19 cellular contexts compared by ENCODE assay signal in the genomic region with DNA sequence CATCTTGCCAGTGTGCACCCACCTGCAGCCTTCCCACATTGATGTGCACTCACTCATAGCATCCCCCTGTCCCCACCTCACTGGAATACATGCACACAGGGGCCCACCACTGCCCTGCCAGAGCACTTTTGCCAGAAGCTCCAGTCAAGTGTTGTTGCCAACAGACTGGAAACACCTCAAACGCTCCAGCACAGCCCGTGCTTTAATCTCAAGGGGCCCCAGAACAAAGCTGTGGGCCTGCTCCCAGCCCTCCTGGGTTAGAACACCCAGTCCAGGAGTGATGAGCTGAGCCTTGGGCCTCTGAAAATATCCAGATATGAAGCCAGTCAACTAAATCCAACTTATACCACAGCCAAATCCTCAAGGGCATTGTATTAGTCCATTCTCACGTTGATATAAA.
A peak's percentile ranks its signal among the peaks of the same experiment; 100 is the strongest.
DNase-seq lines count a peak whose midpoint lies in the region; ATAC-seq and TF ChIP-seq lines count a peak whose summit lies in the region.
"Had no signal": no experiment of that assay in that cellular context is flagged by ENCODE, and none has a peak within 500 bp of the region (broad histone marks: within the 10 kb centered on the region; RNA-seq: fewer than 3 reads in every experiment).

No MANE protein-coding gene starts in this region.

- ATAC-seq in Right ventricle myocardium superior (ENCODE audit: poor library complexity) (peak; percentile 75), right cardiac atrium (no peak), HG03159 (IDR thresholded peaks at IDR 0.05; ENCODE audit: unreplicated experiment) (no peak)
- ATAC-seq: CD8-positive, alpha-beta T cell had no signal

- no peak overlapping the region for H3K27ac ChIP-seq in right atrium auricular region
- H3K27ac ChIP-seq in BLaER1, result no peak overlapping the region
- no peak overlapping the region for H3K27ac ChIP-seq in left ventricle myocardium inferior (replicated peaks)
- no peak overlapping the region for H3K27ac ChIP-seq in right cardiac atrium (ENCODE audit: low read length)
- H3K27ac ChIP-seq: BLaER1 treated with 17β-estradiol and CSF1 and Interleukin-3, amounts not matched to agents 10 nM and 100 nM; C4-2B had no signal

- H3K27me3 ChIP-seq in right atrium auricular region (no peaks in the 10 kb centered on the region), BLaER1 (no peaks in the 10 kb centered on the region), left ventricle myocardium inferior (ENCODE audit: low read depth) (no peaks in the 10 kb centered on the region), right cardiac atrium (ENCODE audit: control insufficient read depth, insufficient read depth) (no peaks in the 10 kb centered on the region), H7 (ENCODE audit: control insufficient read depth, insufficient read depth, low read length) (no peaks in the 10 kb centered on the region)
- H3K27me3 ChIP-seq: BE2C; BLaER1 treated with 17β-estradiol and CSF1 and Interleukin-3, amounts not matched to agents 10 nM and 100 nM had no signal

- no peak overlapping the region for H3K4me3 ChIP-seq in right atrium auricular region
- H3K4me3 ChIP-seq in BLaER1, result no peak overlapping the region
- H3K4me3 ChIP-seq in left ventricle myocardium inferior, result no peak overlapping the region
- H3K4me3 ChIP-seq in right cardiac atrium (ENCODE audit: low read length), result no peak overlapping the region
- H3K4me3 ChIP-seq in H7 (ENCODE audit: insufficient read depth, low read depth, low read length), result no peak overlapping the region
- H3K4me3 ChIP-seq: BLaER1 treated with 17β-estradiol and CSF1 and Interleukin-3, amounts not matched to agents 10 nM and 100 nM had no signal

- intact Hi-C loops in Right ventricle myocardium superior (cut with DNase I), result no loop called here
- intact Hi-C loops in left ventricle myocardium inferior (cut with micrococcal nuclease), result no loop called here
- intact Hi-C loops in right cardiac atrium (cut with DNase I), result no loop called here

- H3K9me3 ChIP-seq in right atrium auricular region (no peaks in the 10 kb centered on the region), BLaER1 (peaks cover 12% of the 10 kb centered on the region), left ventricle myocardium inferior (replicated peaks) (no peaks in the 10 kb centered on the region), right cardiac atrium (ENCODE audit: control insufficient read depth, low read length) (no peaks in the 10 kb centered on the region)
- H3K9me3 ChIP-seq: BE2C, Caco-2 had no signal

- H3K9ac ChIP-seq in BLaER1, result no peak overlapping the region
- H3K9ac ChIP-seq: BLaER1 treated with 17β-estradiol and CSF1 and Interleukin-3, amounts not matched to agents 10 nM and 100 nM had no signal

- H3K4me2 ChIP-seq in BLaER1, result 0 out of 2 replicates have a peak overlapping the region, but pooled peaks have one; percentile 11

- TF ChIP-seq CTCF in right atrium auricular region (IDR thresholded peaks at IDR 0.05) (no peak), left ventricle myocardium inferior (IDR thresholded peaks at IDR 0.05; ENCODE audit: borderline replicate concordance) (no peak)

- H4K20me1 ChIP-seq in BLaER1, result no peaks in the 10 kb centered on the region
- H4K20me1 ChIP-seq: BLaER1 treated with 17β-estradiol and CSF1 and Interleukin-3, amounts not matched to agents 10 nM and 100 nM had no signal

- WGBS in right cardiac atrium, result 63% methylated on average over 3 of the region's 3 CpGs

- H3K4me1 ChIP-seq in right atrium auricular region (no peaks in the 10 kb centered on the region), BLaER1 (peaks cover 6% of the 10 kb centered on the region), left ventricle myocardium inferior (no peaks in the 10 kb centered on the region), right cardiac atrium (ENCODE audit: control insufficient read depth, insufficient read depth, low read length) (peaks cover 7% of the 10 kb centered on the region)
- H3K4me1 ChIP-seq: BE2C, Caco-2 had no signal

- DNase-seq in Right ventricle myocardium superior (no peak), right atrium auricular region (ENCODE audit: low spot score) (no peak), left ventricle myocardium inferior (peak; percentile 15), right cardiac atrium (peak in 2 of 3 donors; percentile 21 to 31), H7 (no peak), SW 1271 (lab: John Stamatoyannopoulos, UW) (no peak)
- DNase-seq: 8988T; ACHN; BE2C; Caco-2; Calu3; CD4-positive, alpha-beta T cell; CD8-positive, alpha-beta T cell; DMS79 treated with DMSO at 0.1 percent for 48 hours; GF-D8 had no signal

- H3K36me3 ChIP-seq in right atrium auricular region, result no peaks in the 10 kb centered on the region
- H3K36me3 ChIP-seq in BLaER1, result no peaks in the 10 kb centered on the region
- no peaks in the 10 kb centered on the region for H3K36me3 ChIP-seq in left ventricle myocardium inferior
- H3K36me3 ChIP-seq in H7 (replicated peaks; ENCODE audit: control insufficient read depth, insufficient read depth, low read length), result no peaks in the 10 kb centered on the region
- H3K36me3 ChIP-seq: BE2C; BLaER1 treated with 17β-estradiol and CSF1 and Interleukin-3, amounts not matched to agents 10 nM and 100 nM had no signal

Comparison
In these comparisons a context has a peak if more than half of its experiments do, and no peak if none do; other contexts are left out.
1. DNase-seq: peak in left ventricle myocardium inferior (single experiment) and right cardiac atrium (2 of 3); none in Right ventricle myocardium superior (single experiment), right atrium auricular region (single experiment), H7 (single experiment) and SW 1271 (0 of 2).